1 cellular context compared by ENCODE assay signal in the genomic region with DNA sequence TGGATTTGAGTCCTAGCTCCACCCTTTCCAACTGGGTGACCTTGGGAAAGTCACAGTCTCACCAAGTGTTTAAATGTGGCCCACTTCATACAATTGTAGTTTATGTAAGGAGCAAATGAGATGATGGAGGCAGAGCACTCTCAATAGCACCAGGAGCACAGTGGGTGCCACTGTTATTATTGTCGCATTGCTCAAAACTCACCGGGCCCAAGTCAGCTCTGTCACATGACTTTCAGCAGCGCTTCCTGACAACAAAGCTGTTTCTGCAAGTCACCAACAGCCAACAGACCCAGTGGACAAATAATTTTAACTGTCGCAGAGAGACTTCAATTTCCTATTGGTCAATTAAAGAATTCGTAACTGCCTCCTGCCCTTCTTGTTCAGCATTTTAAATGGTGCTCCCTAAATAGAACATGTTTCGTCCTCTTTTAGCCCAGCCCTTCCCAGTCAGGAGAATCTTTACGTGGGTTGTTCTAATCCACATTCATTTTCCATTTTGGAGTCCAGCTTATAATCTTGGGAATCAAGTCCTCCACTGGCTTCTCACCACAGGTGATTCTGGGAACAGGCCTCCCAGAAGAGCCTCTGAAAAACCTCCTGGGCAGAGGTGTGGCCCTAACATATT.
TF ChIP-seq lines count a peak whose summit lies in the region.

No MANE protein-coding gene starts in this region.

TF ChIP-seq in K562, 482 proteins besides CTCF, POLR2A, EP300 and RAD21 (continued from another document and continues in another):
- TF ChIP-seq, protein P1, sequence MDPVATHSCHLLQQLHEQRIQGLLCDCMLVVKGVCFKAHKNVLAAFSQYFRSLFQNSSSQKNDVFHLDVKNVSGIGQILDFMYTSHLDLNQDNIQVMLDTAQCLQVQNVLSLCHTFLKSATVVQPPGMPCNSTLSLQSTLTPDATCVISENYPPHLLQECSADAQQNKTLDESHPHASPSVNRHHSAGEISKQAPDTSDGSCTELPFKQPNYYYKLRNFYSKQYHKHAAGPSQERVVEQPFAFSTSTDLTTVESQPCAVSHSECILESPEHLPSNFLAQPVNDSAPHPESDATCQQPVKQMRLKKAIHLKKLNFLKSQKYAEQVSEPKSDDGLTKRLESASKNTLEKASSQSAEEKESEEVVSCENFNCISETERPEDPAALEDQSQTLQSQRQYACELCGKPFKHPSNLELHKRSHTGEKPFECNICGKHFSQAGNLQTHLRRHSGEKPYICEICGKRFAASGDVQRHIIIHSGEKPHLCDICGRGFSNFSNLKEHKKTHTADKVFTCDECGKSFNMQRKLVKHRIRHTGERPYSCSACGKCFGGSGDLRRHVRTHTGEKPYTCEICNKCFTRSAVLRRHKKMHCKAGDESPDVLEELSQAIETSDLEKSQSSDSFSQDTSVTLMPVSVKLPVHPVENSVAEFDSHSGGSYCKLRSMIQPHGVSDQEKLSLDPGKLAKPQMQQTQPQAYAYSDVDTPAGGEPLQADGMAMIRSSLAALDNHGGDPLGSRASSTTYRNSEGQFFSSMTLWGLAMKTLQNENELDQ (CRISPR knock-in tag; IDR thresholded peaks at IDR 0.05; ENCODE audit: borderline replicate concordance), result no peak
- TF ChIP-seq HSF4 (CRISPR knock-in tag; IDR thresholded peaks at IDR 0.05; ENCODE audit: borderline replicate concordance) (no peak), MTF1 (CRISPR knock-in tag; IDR thresholded peaks at IDR 0.05; ENCODE audit: borderline replicate concordance) (no peak), DDX20 (tag; IDR thresholded peaks at IDR 0.05; ENCODE audit: low read depth) (no peak), ESRRB (CRISPR knock-in tag; IDR thresholded peaks at IDR 0.05; ENCODE audit: borderline replicate concordance) (no peak), NFE2L1 (tag; IDR thresholded peaks at IDR 0.05; ENCODE audit: borderline replicate concordance, low read depth) (0 out of 2 replicates have a peak, but pooled peaks have one; percentile 33), ZEB2 (IDR thresholded peaks at IDR 0.05) (no peak), ZNF444 (CRISPR knock-in tag; IDR thresholded peaks at IDR 0.05) (no peak), POLR3A (IDR thresholded peaks at IDR 0.05; ENCODE audit: borderline replicate concordance, extremely low read depth, insufficient read depth, insufficient read length) (no peak), ZNF561 (CRISPR knock-in tag; conservative IDR thresholded peaks at IDR 0.05) (no peak), HNRNPL (IDR thresholded peaks at IDR 0.05; ENCODE audit: low read depth, low read length) (no peak), SIRT6 (IDR thresholded peaks at IDR 0.05; ENCODE audit: low read depth, low read length) (no peak), PHF20 (IDR thresholded peaks at IDR 0.05; ENCODE audit: partially characterized antibody) (no peak), TSC22D4 (tag; IDR thresholded peaks at IDR 0.05) (no peak), RBM25 (IDR thresholded peaks at IDR 0.05; ENCODE audit: low read depth, low read length, severe bottlenecking) (no peak), RHOXF2B (CRISPR knock-in tag; conservative IDR thresholded peaks at IDR 0.05) (no peak), ZNF184 (CRISPR knock-in tag; IDR thresholded peaks at IDR 0.05) (no peak), MEIS2 (IDR thresholded peaks at IDR 0.05; ENCODE audit: partially characterized antibody) (no peak), ZFP30 (CRISPR knock-in tag; IDR thresholded peaks at IDR 0.05; ENCODE audit: borderline replicate concordance) (no peak), SRSF7 (optimal IDR thresholded peaks at IDR 0.05; ENCODE audit: low read depth, low read length) (no peak), ZC3H11A (IDR thresholded peaks at IDR 0.05; ENCODE audit: low read depth, low read length) (no peak), GTF2F1 (IDR thresholded peaks at IDR 0.05; ENCODE audit: low read depth, low read length) (no peak), KDM4B (IDR thresholded peaks at IDR 0.05; ENCODE audit: borderline replicate concordance in 2 of 2, low read depth in 1 of 2) (no peak), MCM7 (IDR thresholded peaks at IDR 0.05) (no peak), POLR2AphosphoS2 (IDR thresholded peaks at IDR 0.05; ENCODE audit: low read length) (no peak), TCFL5 (CRISPR knock-in tag; conservative IDR thresholded peaks at IDR 0.05) (no peak), SMARCB1 (IDR thresholded peaks at IDR 0.05; ENCODE audit: insufficient read length, low read depth) (no peak), TFAM (CRISPR knock-in tag; conservative IDR thresholded peaks at IDR 0.05) (no peak), ARID2 (IDR thresholded peaks at IDR 0.05) (no peak), PHTF2 (CRISPR knock-in tag; IDR thresholded peaks at IDR 0.05) (no peak), PTBP1 (IDR thresholded peaks at IDR 0.05; ENCODE audit: low read depth, low read length) (no peak), BCL6 (CRISPR knock-in tag; IDR thresholded peaks at IDR 0.05) (no peak), HDAC8 (tag; IDR thresholded peaks at IDR 0.05) (no peak), NELFE (IDR thresholded peaks at IDR 0.05; ENCODE audit: insufficient read depth, insufficient read length) (no peak)
- TF ChIP-seq, protein P2, sequence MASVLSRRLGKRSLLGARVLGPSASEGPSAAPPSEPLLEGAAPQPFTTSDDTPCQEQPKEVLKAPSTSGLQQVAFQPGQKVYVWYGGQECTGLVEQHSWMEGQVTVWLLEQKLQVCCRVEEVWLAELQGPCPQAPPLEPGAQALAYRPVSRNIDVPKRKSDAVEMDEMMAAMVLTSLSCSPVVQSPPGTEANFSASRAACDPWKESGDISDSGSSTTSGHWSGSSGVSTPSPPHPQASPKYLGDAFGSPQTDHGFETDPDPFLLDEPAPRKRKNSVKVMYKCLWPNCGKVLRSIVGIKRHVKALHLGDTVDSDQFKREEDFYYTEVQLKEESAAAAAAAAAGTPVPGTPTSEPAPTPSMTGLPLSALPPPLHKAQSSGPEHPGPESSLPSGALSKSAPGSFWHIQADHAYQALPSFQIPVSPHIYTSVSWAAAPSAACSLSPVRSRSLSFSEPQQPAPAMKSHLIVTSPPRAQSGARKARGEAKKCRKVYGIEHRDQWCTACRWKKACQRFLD (CRISPR knock-in tag; IDR thresholded peaks at IDR 0.05), result peak; percentile 56
- TF ChIP-seq, protein P3, sequence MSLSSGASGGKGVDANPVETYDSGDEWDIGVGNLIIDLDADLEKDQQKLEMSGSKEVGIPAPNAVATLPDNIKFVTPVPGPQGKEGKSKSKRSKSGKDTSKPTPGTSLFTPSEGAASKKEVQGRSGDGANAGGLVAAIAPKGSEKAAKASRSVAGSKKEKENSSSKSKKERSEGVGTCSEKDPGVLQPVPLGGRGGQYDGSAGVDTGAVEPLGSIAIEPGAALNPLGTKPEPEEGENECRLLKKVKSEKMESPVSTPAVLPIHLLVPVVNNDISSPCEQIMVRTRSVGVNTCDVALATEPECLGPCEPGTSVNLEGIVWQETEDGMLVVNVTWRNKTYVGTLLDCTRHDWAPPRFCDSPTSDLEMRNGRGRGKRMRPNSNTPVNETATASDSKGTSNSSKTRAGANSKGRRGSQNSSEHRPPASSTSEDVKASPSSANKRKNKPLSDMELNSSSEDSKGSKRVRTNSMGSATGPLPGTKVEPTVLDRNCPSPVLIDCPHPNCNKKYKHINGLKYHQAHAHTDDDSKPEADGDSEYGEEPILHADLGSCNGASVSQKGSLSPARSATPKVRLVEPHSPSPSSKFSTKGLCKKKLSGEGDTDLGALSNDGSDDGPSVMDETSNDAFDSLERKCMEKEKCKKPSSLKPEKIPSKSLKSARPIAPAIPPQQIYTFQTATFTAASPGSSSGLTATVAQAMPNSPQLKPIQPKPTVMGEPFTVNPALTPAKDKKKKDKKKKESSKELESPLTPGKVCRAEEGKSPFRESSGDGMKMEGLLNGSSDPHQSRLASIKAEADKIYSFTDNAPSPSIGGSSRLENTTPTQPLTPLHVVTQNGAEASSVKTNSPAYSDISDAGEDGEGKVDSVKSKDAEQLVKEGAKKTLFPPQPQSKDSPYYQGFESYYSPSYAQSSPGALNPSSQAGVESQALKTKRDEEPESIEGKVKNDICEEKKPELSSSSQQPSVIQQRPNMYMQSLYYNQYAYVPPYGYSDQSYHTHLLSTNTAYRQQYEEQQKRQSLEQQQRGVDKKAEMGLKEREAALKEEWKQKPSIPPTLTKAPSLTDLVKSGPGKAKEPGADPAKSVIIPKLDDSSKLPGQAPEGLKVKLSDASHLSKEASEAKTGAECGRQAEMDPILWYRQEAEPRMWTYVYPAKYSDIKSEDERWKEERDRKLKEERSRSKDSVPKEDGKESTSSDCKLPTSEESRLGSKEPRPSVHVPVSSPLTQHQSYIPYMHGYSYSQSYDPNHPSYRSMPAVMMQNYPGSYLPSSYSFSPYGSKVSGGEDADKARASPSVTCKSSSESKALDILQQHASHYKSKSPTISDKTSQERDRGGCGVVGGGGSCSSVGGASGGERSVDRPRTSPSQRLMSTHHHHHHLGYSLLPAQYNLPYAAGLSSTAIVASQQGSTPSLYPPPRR (CRISPR knock-in tag; IDR thresholded peaks at IDR 0.05; ENCODE audit: borderline replicate concordance), result no peak
- TF ChIP-seq, protein P4, sequence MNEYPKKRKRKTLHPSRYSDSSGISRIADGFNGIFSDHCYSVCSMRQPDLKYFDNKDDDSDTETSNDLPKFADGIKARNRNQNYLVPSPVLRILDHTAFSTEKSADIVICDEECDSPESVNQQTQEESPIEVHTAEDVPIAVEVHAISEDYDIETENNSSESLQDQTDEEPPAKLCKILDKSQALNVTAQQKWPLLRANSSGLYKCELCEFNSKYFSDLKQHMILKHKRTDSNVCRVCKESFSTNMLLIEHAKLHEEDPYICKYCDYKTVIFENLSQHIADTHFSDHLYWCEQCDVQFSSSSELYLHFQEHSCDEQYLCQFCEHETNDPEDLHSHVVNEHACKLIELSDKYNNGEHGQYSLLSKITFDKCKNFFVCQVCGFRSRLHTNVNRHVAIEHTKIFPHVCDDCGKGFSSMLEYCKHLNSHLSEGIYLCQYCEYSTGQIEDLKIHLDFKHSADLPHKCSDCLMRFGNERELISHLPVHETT (CRISPR knock-in tag; conservative IDR thresholded peaks at IDR 0.05 in 1 of 2, IDR thresholded peaks at IDR 0.05 in 1 of 2), result peak in 1 of 2 experiments; percentile 75; a peak in 2 of 4 replicates
- TF ChIP-seq, protein P5, sequence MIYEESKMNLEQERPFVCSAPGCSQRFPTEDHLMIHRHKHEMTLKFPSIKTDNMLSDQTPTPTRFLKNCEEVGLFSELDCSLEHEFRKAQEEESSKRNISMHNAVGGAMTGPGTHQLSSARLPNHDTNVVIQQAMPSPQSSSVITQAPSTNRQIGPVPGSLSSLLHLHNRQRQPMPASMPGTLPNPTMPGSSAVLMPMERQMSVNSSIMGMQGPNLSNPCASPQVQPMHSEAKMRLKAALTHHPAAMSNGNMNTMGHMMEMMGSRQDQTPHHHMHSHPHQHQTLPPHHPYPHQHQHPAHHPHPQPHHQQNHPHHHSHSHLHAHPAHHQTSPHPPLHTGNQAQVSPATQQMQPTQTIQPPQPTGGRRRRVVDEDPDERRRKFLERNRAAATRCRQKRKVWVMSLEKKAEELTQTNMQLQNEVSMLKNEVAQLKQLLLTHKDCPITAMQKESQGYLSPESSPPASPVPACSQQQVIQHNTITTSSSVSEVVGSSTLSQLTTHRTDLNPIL (CRISPR knock-in tag; IDR thresholded peaks at IDR 0.05), result no peak
- TF ChIP-seq, protein P6, sequence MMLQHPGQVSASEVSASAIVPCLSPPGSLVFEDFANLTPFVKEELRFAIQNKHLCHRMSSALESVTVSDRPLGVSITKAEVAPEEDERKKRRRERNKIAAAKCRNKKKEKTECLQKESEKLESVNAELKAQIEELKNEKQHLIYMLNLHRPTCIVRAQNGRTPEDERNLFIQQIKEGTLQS (IDR thresholded peaks at IDR 0.05), result no peak
- TF ChIP-seq, protein P6 (CRISPR knock-in tag; conservative IDR thresholded peaks at IDR 0.05), result no peak
- TF ChIP-seq, protein P7, sequence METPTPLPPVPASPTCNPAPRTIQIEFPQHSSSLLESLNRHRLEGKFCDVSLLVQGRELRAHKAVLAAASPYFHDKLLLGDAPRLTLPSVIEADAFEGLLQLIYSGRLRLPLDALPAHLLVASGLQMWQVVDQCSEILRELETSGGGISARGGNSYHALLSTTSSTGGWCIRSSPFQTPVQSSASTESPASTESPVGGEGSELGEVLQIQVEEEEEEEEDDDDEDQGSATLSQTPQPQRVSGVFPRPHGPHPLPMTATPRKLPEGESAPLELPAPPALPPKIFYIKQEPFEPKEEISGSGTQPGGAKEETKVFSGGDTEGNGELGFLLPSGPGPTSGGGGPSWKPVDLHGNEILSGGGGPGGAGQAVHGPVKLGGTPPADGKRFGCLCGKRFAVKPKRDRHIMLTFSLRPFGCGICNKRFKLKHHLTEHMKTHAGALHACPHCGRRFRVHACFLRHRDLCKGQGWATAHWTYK (CRISPR knock-in tag; IDR thresholded peaks at IDR 0.05), result no peak
- TF ChIP-seq, protein P8, sequence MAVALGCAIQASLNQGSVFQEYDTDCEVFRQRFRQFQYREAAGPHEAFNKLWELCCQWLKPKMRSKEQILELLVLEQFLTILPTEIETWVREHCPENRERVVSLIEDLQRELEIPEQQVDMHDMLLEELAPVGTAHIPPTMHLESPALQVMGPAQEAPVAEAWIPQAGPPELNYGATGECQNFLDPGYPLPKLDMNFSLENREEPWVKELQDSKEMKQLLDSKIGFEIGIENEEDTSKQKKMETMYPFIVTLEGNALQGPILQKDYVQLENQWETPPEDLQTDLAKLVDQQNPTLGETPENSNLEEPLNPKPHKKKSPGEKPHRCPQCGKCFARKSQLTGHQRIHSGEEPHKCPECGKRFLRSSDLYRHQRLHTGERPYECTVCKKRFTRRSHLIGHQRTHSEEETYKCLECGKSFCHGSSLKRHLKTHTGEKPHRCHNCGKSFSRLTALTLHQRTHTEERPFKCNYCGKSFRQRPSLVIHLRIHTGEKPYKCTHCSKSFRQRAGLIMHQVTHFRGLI (CRISPR knock-in tag; IDR thresholded peaks at IDR 0.05), result 0 out of 2 replicates have a peak, but pooled peaks have one; percentile 9
- TF ChIP-seq, protein P9, sequence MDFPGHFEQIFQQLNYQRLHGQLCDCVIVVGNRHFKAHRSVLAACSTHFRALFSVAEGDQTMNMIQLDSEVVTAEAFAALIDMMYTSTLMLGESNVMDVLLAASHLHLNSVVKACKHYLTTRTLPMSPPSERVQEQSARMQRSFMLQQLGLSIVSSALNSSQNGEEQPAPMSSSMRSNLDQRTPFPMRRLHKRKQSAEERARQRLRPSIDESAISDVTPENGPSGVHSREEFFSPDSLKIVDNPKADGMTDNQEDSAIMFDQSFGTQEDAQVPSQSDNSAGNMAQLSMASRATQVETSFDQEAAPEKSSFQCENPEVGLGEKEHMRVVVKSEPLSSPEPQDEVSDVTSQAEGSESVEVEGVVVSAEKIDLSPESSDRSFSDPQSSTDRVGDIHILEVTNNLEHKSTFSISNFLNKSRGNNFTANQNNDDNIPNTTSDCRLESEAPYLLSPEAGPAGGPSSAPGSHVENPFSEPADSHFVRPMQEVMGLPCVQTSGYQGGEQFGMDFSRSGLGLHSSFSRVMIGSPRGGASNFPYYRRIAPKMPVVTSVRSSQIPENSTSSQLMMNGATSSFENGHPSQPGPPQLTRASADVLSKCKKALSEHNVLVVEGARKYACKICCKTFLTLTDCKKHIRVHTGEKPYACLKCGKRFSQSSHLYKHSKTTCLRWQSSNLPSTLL (IDR thresholded peaks at IDR 0.05), result no peak
- TF ChIP-seq, protein P10, sequence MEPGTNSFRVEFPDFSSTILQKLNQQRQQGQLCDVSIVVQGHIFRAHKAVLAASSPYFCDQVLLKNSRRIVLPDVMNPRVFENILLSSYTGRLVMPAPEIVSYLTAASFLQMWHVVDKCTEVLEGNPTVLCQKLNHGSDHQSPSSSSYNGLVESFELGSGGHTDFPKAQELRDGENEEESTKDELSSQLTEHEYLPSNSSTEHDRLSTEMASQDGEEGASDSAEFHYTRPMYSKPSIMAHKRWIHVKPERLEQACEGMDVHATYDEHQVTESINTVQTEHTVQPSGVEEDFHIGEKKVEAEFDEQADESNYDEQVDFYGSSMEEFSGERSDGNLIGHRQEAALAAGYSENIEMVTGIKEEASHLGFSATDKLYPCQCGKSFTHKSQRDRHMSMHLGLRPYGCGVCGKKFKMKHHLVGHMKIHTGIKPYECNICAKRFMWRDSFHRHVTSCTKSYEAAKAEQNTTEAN (CRISPR knock-in tag; IDR thresholded peaks at IDR 0.05), result no peak
